Comparison of ENCODE assay signal across 16 cellular contexts in the genomic region with DNA sequence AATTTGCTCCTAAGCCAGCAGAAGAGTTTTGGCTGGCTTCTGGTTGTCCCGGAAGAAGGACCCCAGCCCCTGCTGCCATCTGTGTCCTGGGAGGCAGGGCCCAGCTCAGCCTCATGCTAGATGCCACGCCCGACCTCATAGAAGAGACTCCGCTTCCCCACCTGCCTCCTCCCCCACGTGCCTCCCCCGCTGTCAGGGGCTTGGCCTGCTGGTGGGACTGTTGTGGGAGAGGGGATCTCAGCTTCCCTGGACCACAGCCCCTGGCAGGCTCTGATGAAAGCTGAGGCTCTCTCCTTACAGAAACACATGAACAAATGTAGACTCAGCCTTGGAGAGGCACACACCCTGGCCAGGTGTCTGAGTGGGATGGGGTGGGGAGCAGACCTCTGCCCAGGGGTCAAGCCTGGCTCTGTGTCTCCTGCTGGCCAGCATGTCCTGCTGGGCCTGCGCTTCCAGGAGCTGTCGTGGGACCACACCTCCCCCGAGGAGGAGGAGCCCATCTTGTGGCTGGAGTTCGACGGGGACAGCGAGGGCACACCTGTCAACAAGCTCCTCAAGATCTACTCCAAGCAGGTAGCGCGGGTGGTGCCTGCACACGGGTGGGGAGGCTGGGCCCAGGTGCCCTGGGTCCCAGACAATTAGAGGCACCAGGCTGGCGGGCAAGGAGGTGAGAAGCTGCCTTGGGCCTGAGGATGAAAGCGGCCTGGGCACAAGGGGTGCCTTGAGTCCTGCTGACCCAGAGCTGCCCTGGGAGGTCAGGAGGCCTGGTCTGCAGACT. TPM values are rescaled to one million over a fixed set of nuclear protein-coding genes. Genes with fewer than 3 reads are reported as not detected.
DNase-seq lines count a peak whose midpoint lies in the region; ATAC-seq and TF ChIP-seq lines count a peak whose summit lies in the region.
"Had no signal": no experiment of that assay in that cellular context is flagged by ENCODE, and none has a peak within 500 bp of the region (broad histone marks: within the 10 kb centered on the region; RNA-seq: fewer than 3 reads in every experiment).

No MANE protein-coding gene starts in this region.

- TF ChIP-seq CTCF in activated B cell treated with CpG ODN at 0.5 μM for 24 hours (IDR thresholded peaks at IDR 0.05), result no peak

- POLR2A ChIA-PET in activated B cell treated with CpG ODN at 0.5 μM for 24 hours (lab: Charles Lee), result interaction anchor here (0.7 to 14.0 kb wide), 5 partner anchors 9 to 103 kb away, joined by 3 to 328 read pairs (median 3); a partner anchor contains a TSS

- no peaks in the 10 kb centered on the region for H3K4me1 Mint-ChIP-seq in activated CD8-positive, alpha-beta memory T cell treated with anti-CD3 and anti-CD28 coated beads, Interleukin-2, amount 10 ng/mL, durations not matched to agents 7 days and 5 days
- H3K4me1 Mint-ChIP-seq in activated B cell treated with CpG ODN at 0.5 μM for 24 hours, result peaks cover 28% of the 10 kb centered on the region
- peaks cover 34% of the 10 kb centered on the region for H3K4me1 Mint-ChIP-seq in stimulated activated memory B cell treated with anti-CD40 and anti-IgM and Interleukin-4, amounts not matched to agents 10 μg/mL and 1 μg/mL and 100 μg/mL, for 72 hours

- no peak for ATAC-seq in activated CD8-positive, alpha-beta memory T cell treated with anti-CD3 and anti-CD28 coated beads, Interleukin-2, amount 10 ng/mL, durations not matched to agents 7 days and 5 days
- no peak for ATAC-seq in activated B cell treated with CpG ODN at 0.5 μM for 24 hours (ENCODE audit: low read depth)
- no peak for ATAC-seq in stimulated activated memory B cell treated with anti-CD40 and anti-IgM and Interleukin-4, amounts not matched to agents 10 μg/mL and 1 μg/mL and 100 μg/mL, for 72 hours

- no peak overlapping the region for H3K4me3 Mint-ChIP-seq in activated CD8-positive, alpha-beta memory T cell treated with anti-CD3 and anti-CD28 coated beads, Interleukin-2, amount 10 ng/mL, durations not matched to agents 7 days and 5 days
- no peak overlapping the region for H3K4me3 Mint-ChIP-seq in activated B cell treated with CpG ODN at 0.5 μM for 24 hours
- H3K4me3 Mint-ChIP-seq in stimulated activated memory B cell treated with anti-CD40 and anti-IgM and Interleukin-4, amounts not matched to agents 10 μg/mL and 1 μg/mL and 100 μg/mL, for 72 hours, result no peak overlapping the region
- H3K4me3 Mint-ChIP-seq: CD14-positive monocyte had no signal

- DNase-seq in activated CD8-positive, alpha-beta memory T cell treated with anti-CD3 and anti-CD28 coated beads, Interleukin-2, amount 10 ng/mL, durations not matched to agents 7 days and 5 days, result no peak
- no peak for DNase-seq in activated CD8-positive, alpha-beta memory T cell treated with anti-CD3 and anti-CD28 coated beads, Interleukin-2, amount 50 U/mL, for 4 hours
- no peak for DNase-seq in activated B cell treated with CpG ODN at 0.5 μM for 24 hours
- peak; percentile 81 for DNase-seq in left kidney (ENCODE audit: low read depth, low spot score)
- no peak for DNase-seq in AG08395 (ENCODE audit: low spot score)
- no peak for DNase-seq in activated CD4-positive, alpha-beta T cell treated with anti-CD3 and anti-CD28 coated beads for 1 hour
- no peak for DNase-seq in SKM-1 treated with dmso at 0.1 percent for 144 hours (lab: John Stamatoyannopoulos, UW; ENCODE audit: unreplicated experiment)
- DNase-seq: 8988T, Karpas-422, MM.1S, NCI-H1092 treated with DMSO at 0.1 percent for 48 hours, NCI-H510A treated with DMSO at 0.1 percent for 48 hours, NCI-H82, SHP77 had no signal

- peaks cover 19% of the 10 kb centered on the region for H3K36me3 Mint-ChIP-seq in activated CD8-positive, alpha-beta memory T cell treated with anti-CD3 and anti-CD28 coated beads, Interleukin-2, amount 10 ng/mL, durations not matched to agents 7 days and 5 days
- peaks cover 68% of the 10 kb centered on the region for H3K36me3 Mint-ChIP-seq in activated B cell treated with CpG ODN at 0.5 μM for 24 hours (ENCODE audit: low read depth)
- peaks cover 58% of the 10 kb centered on the region for H3K36me3 Mint-ChIP-seq in stimulated activated memory B cell treated with anti-CD40 and anti-IgM and Interleukin-4, amounts not matched to agents 10 μg/mL and 1 μg/mL and 100 μg/mL, for 72 hours

- H3K9me3 Mint-ChIP-seq in activated CD8-positive, alpha-beta memory T cell treated with anti-CD3 and anti-CD28 coated beads, Interleukin-2, amount 10 ng/mL, durations not matched to agents 7 days and 5 days (ENCODE audit: low read depth), result no peaks in the 10 kb centered on the region
- no peaks in the 10 kb centered on the region for H3K9me3 Mint-ChIP-seq in activated B cell treated with CpG ODN at 0.5 μM for 24 hours
- no peaks in the 10 kb centered on the region for H3K9me3 Mint-ChIP-seq in stimulated activated memory B cell treated with anti-CD40 and anti-IgM and Interleukin-4, amounts not matched to agents 10 μg/mL and 1 μg/mL and 100 μg/mL, for 72 hours

- H3K27me3 Mint-ChIP-seq in activated CD8-positive, alpha-beta memory T cell treated with anti-CD3 and anti-CD28 coated beads, Interleukin-2, amount 10 ng/mL, durations not matched to agents 7 days and 5 days, result no peaks in the 10 kb centered on the region
- no peaks in the 10 kb centered on the region for H3K27me3 Mint-ChIP-seq in activated B cell treated with CpG ODN at 0.5 μM for 24 hours
- no peaks in the 10 kb centered on the region for H3K27me3 Mint-ChIP-seq in stimulated activated memory B cell treated with anti-CD40 and anti-IgM and Interleukin-4, amounts not matched to agents 10 μg/mL and 1 μg/mL and 100 μg/mL, for 72 hours

- peak overlapping the region; percentile 43 for H3K27ac Mint-ChIP-seq in activated CD8-positive, alpha-beta memory T cell treated with anti-CD3 and anti-CD28 coated beads, Interleukin-2, amount 10 ng/mL, durations not matched to agents 7 days and 5 days
- peak overlapping the region; percentile 46 for H3K27ac Mint-ChIP-seq in activated B cell treated with CpG ODN at 0.5 μM for 24 hours
- H3K27ac Mint-ChIP-seq in stimulated activated memory B cell treated with anti-CD40 and anti-IgM and Interleukin-4, amounts not matched to agents 10 μg/mL and 1 μg/mL and 100 μg/mL, for 72 hours, result peak overlapping the region; percentile 49

- CTCF ChIA-PET in activated CD8-positive, alpha-beta memory T cell treated with anti-CD3 and anti-CD28 coated beads, Interleukin-2, amount 10 ng/mL, durations not matched to agents 7 days and 5 days (lab: Charles Lee), result interaction anchor here (2.5 kb wide), 1 partner anchor 16 kb away, joined by 12 read pairs; no protein-coding TSS in a partner anchor
- CTCF ChIA-PET in activated B cell treated with CpG ODN at 0.5 μM for 24 hours (lab: Charles Lee), result no interaction called here

- intact Hi-C loops in activated B cell treated with CpG ODN at 0.5 μM for 24 hours (cut with micrococcal nuclease), result no loop called here

RNA-seq across cellular contexts. Expression of a gene that starts 14.0 kb away (rescaled TPM):
- total RNA-seq in activated CD8-positive, alpha-beta memory T cell treated with anti-CD3 and anti-CD28 coated beads, Interleukin-2, amount 10 ng/mL, durations not matched to agents 7 days and 5 days, result 10 to 100 TPM; 52.0 to 56.7 TPM
- total RNA-seq in activated B cell treated with CpG ODN at 0.5 μM for 24 hours, result 68.6 and 70.6 TPM in 2 replicates

RNA-seq across cellular contexts. Expression of a gene that starts 18.0 kb away (rescaled TPM):
- 10 to 100 TPM; 19.4 to 25.1 TPM for total RNA-seq in activated CD8-positive, alpha-beta memory T cell treated with anti-CD3 and anti-CD28 coated beads, Interleukin-2, amount 10 ng/mL, durations not matched to agents 7 days and 5 days
- 11.4 and 12.3 TPM in 2 replicates for total RNA-seq in activated B cell treated with CpG ODN at 0.5 μM for 24 hours

RNA-seq across cellular contexts. Expression of a gene that starts 22.1 kb away (rescaled TPM):
- 100 to 1,000 TPM; 525 to 618 TPM for total RNA-seq in activated CD8-positive, alpha-beta memory T cell treated with anti-CD3 and anti-CD28 coated beads, Interleukin-2, amount 10 ng/mL, durations not matched to agents 7 days and 5 days
- 578 and 699 TPM in 2 replicates for total RNA-seq in activated B cell treated with CpG ODN at 0.5 μM for 24 hours

RNA-seq across cellular contexts. Expression of a gene that starts 45.9 kb away (rescaled TPM):
- 1 to 10 TPM; 1.1 TPM for total RNA-seq in activated CD8-positive, alpha-beta memory T cell treated with anti-CD3 and anti-CD28 coated beads, Interleukin-2, amount 10 ng/mL, durations not matched to agents 7 days and 5 days
- total RNA-seq in activated B cell treated with CpG ODN at 0.5 μM for 24 hours, result 1.4 and 1.6 TPM in 2 replicates
